ENCODE assay signal across 8 cellular contexts in the genomic region with DNA sequence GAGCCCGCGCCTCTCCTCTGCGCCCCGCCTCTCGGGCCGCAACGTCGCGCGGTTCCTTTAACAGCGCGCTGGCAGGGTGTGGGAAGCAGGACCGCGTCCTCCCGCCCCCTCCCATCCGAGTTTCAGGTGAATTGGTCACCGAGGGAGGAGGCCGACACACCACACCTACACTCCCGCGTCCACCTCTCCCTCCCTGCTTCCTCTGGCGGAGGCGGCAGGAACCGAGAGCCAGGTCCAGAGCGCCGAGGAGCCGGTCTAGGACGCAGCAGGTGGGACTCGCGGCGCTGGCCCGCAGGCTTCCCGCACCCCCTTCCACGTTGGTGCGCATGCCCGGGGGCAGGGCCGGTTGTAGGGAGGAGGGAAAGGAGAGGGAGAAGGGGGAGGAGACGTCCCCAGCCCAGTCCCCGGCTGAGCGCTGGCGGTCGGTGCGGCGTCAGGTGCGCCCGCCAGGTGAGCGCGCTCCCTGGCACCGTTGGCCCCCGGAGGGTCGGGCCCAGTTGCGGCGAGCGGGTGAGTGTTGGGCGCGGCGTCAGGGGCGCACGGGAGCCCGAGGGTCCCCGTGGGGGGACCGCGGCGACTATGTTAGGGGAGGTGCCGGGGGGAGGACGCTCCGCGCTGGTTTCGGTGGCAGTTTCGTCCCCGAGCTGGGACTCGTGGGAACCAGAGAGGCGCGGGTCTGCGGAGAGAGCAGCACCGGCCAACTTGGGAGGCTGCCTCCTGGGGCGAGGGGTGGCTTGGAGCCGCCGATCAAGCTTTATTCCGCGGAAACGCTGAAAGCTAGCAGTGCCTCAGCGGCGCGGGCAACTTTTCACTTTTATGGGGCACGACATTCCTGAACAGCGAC. TPM values are rescaled to one million over a fixed set of nuclear protein-coding genes. Genes with fewer than 3 reads are reported as not detected.
DNase-seq lines count a peak whose midpoint lies in the region; ATAC-seq and TF ChIP-seq lines count a peak whose summit lies in the region.

A gene with protein sequence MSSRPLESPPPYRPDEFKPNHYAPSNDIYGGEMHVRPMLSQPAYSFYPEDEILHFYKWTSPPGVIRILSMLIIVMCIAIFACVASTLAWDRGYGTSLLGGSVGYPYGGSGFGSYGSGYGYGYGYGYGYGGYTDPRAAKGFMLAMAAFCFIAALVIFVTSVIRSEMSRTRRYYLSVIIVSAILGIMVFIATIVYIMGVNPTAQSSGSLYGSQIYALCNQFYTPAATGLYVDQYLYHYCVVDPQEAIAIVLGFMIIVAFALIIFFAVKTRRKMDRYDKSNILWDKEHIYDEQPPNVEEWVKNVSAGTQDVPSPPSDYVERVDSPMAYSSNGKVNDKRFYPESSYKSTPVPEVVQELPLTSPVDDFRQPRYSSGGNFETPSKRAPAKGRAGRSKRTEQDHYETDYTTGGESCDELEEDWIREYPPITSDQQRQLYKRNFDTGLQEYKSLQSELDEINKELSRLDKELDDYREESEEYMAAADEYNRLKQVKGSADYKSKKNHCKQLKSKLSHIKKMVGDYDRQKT (plus strand): TSS at position 400 of the 844 bp plus-strand sequence. CDS start 11,455 bp downstream, outside the sequence.

- peak; percentile 54 for ATAC-seq in HG03159 (IDR thresholded peaks at IDR 0.05; ENCODE audit: unreplicated experiment)
- peak; percentile 47 for ATAC-seq in activated naive CD8-positive, alpha-beta T cell treated with anti-CD3 and anti-CD28 coated beads, Interleukin-2, amount 50 U/mL, for 24 hours

- H3K79me2 ChIP-seq in hepatocyte, result peaks cover 48% of the 10 kb centered on the region

- TF ChIP-seq CTCF in hepatocyte (IDR thresholded peaks at IDR 0.05; ENCODE audit: poor library complexity) (no peak), retinal pigment epithelial cell (conservative IDR thresholded peaks at IDR 0.05; ENCODE audit: low read depth, low read length) (no peak)

- no peaks in the 10 kb centered on the region for H3K36me3 Mint-ChIP-seq in activated naive CD8-positive, alpha-beta T cell treated with anti-CD3 and anti-CD28 coated beads, Interleukin-2, amount 50 U/mL, for 24 hours (ENCODE audit: low read depth)

- peak; percentile 13 for DNase-seq in activated naive CD4-positive, alpha-beta T cell treated with Interleukin-2 at 50 U/mL for 16 hours
- DNase-seq in activated naive CD4-positive, alpha-beta T cell (lab: John Stamatoyannopoulos, UW), result no peak
- peak; percentile 78 to 92 for DNase-seq in NCI-H526 (lab: John Stamatoyannopoulos, UW)
- DNase-seq in activated naive CD8-positive, alpha-beta T cell treated with anti-CD3 and anti-CD28 coated beads, Interleukin-2, amount 50 U/mL, for 24 hours, result peak; percentile 12
- peak; percentile 90 for DNase-seq in hepatocyte (ENCODE audit: low spot score)
- DNase-seq in retinal pigment epithelial cell (ENCODE audit: low read depth), result no peak
- DNase-seq in MV-4-11 (lab: John Stamatoyannopoulos, UW), result no peak

- peaks cover 6% of the 10 kb centered on the region for H3K4me1 Mint-ChIP-seq in activated naive CD8-positive, alpha-beta T cell treated with anti-CD3 and anti-CD28 coated beads, Interleukin-2, amount 50 U/mL, for 24 hours

- H3K9me3 ChIP-seq in hepatocyte (ENCODE audit: low read depth), result no peaks in the 10 kb centered on the region

- H3K27me3 Mint-ChIP-seq in activated naive CD8-positive, alpha-beta T cell treated with anti-CD3 and anti-CD28 coated beads, Interleukin-2, amount 50 U/mL, for 24 hours, result peaks cover 62% of the 10 kb centered on the region

- no peaks in the 10 kb centered on the region for H4K20me1 ChIP-seq in hepatocyte (ENCODE audit: insufficient read depth, poor library complexity, severe bottlenecking)

- H3K4me2 ChIP-seq in hepatocyte, result peak within 1 kb of the TSS; percentile 93

- H2AFZ ChIP-seq in hepatocyte, result peak within 1 kb of the TSS; percentile 43

- H3K4me3 Mint-ChIP-seq in activated naive CD8-positive, alpha-beta T cell treated with anti-CD3 and anti-CD28 coated beads, Interleukin-2, amount 50 U/mL, for 24 hours, result peak within 1 kb of the TSS; percentile 71

- H3K9me2 ChIP-seq in hepatocyte (replicated peaks; ENCODE audit: insufficient read depth), result no peaks in the 10 kb centered on the region

- H3K9me3 Mint-ChIP-seq in activated naive CD8-positive, alpha-beta T cell treated with anti-CD3 and anti-CD28 coated beads, Interleukin-2, amount 50 U/mL, for 24 hours, result no peaks in the 10 kb centered on the region

- H3K4me1 ChIP-seq in hepatocyte (ENCODE audit: insufficient read depth), result no peaks in the 10 kb centered on the region

- no peak within 1 kb of the TSS for H3K27ac Mint-ChIP-seq in activated naive CD8-positive, alpha-beta T cell treated with anti-CD3 and anti-CD28 coated beads, Interleukin-2, amount 50 U/mL, for 24 hours

- peak within 1 kb of the TSS; percentile 100 for H3K27ac ChIP-seq in hepatocyte

- WGBS in hepatocyte (ENCODE audit: low lambda C conversion rate, missing lambda C conversion rate), result 2% methylated on average over 56 of the region's 86 CpGs

- H3K4me3 ChIP-seq in hepatocyte (peak within 1 kb of the TSS; percentile 77), retinal pigment epithelial cell (ENCODE audit: low read length) (peak within 1 kb of the TSS; percentile 73)

- H3K27me3 ChIP-seq in hepatocyte, result peaks cover 4% of the 10 kb centered on the region

- no peaks in the 10 kb centered on the region for H3K36me3 ChIP-seq in hepatocyte (replicated peaks; ENCODE audit: insufficient read depth, low read depth)

RNA-seq across cellular contexts. Expression of the gene that starts here (rescaled TPM):
- total RNA-seq in hepatocyte, result 119 and 140 TPM in 2 replicates
- 49.6 and 72.7 TPM in 2 replicates for polyA plus RNA-seq in hepatocyte

Comparison
In these comparisons a context has a peak if more than half of its experiments do, and no peak if none do; other contexts are left out.
1. DNase-seq: peak in activated naive CD4-positive, alpha-beta T cell treated with Interleukin-2 at 50 U/mL for 16 hours (single experiment), NCI-H526 (2 of 2), activated naive CD8-positive, alpha-beta T cell treated with anti-CD3 and anti-CD28 coated beads, Interleukin-2, amount 50 U/mL, for 24 hours (single experiment) and hepatocyte (single experiment); none in activated naive CD4-positive, alpha-beta T cell (0 of 4), retinal pigment epithelial cell (single experiment) and MV-4-11 (single experiment).